In genomic region chr15:59313703-59314332, GRCh38 we compare ENCODE assay signal across 8 cellular contexts. TPM values are rescaled to one million over a fixed set of nuclear protein-coding genes. Genes with fewer than 3 reads are reported as not detected.
DNase-seq lines count a peak whose midpoint lies in the region; ATAC-seq and TF ChIP-seq lines count a peak whose summit lies in the region.

No MANE protein-coding gene starts in this region.

- CTCF ChIA-PET in activated CD4-positive, alpha-beta memory T cell treated with anti-CD3 and anti-CD28 coated beads for 36 hours (lab: Charles Lee) = no interaction called here

- ATAC-seq in GM18861 (IDR thresholded peaks at IDR 0.05; ENCODE audit: unreplicated experiment) (peak; percentile 41), HG02943 (IDR thresholded peaks at IDR 0.05; ENCODE audit: low read depth, unreplicated experiment) (peak; percentile 62)

- H3K27ac Mint-ChIP-seq in activated CD4-positive, alpha-beta memory T cell treated with anti-CD3 and anti-CD28 coated beads for 36 hours = no peak overlapping the region

- H3K36me3 ChIP-seq in esophagus squamous epithelium (no peaks in the 10 kb centered on the region), skeletal muscle satellite cell (ENCODE audit: insufficient read depth, low read length) (no peaks in the 10 kb centered on the region)

- peaks cover 3% of the 10 kb centered on the region for H3K27me3 Mint-ChIP-seq in activated CD4-positive, alpha-beta memory T cell treated with anti-CD3 and anti-CD28 coated beads for 36 hours

- peak overlapping the region; percentile 55 to 78 (median 72) for H3K27ac ChIP-seq in esophagus squamous epithelium

- H3K27me3 ChIP-seq in esophagus squamous epithelium (no peaks in the 10 kb centered on the region), skeletal muscle satellite cell (ENCODE audit: control insufficient read depth, insufficient read depth, low read length) (no peaks in the 10 kb centered on the region)

- H3K4me3 ChIP-seq in esophagus squamous epithelium (no peak overlapping the region), skeletal muscle satellite cell (ENCODE audit: low read length) (no peak overlapping the region)

- TF ChIP-seq POLR2A in esophagus squamous epithelium (IDR thresholded peaks at IDR 0.05) = no peak

- POLR2A ChIA-PET in activated CD4-positive, alpha-beta memory T cell treated with anti-CD3 and anti-CD28 coated beads for 36 hours (lab: Charles Lee) = interaction anchor here (0.6 to 1.5 kb wide), 2 partner anchors 27 to 70 kb away, joined by 3 read pairs; no protein-coding TSS in a partner anchor

- no peaks in the 10 kb centered on the region for H3K4me1 Mint-ChIP-seq in activated CD4-positive, alpha-beta memory T cell treated with anti-CD3 and anti-CD28 coated beads for 36 hours (ENCODE audit: low read depth)

- peak; percentile 44 for DNase-seq in NCI-H2171 (lab: John Stamatoyannopoulos, UW)
- DNase-seq in esophagus squamous epithelium (lab: John Stamatoyannopoulos, UW) = no peak
- no peak for DNase-seq in activated CD4-positive, alpha-beta memory T cell treated with anti-CD3 and anti-CD28 coated beads for 36 hours
- DNase-seq in NCI-H1930 (lab: John Stamatoyannopoulos, UW) = no peak
- DNase-seq in hepatic stellate cell (ENCODE audit: low spot score) = no peak

- H3K9me3 Mint-ChIP-seq in activated CD4-positive, alpha-beta memory T cell treated with anti-CD3 and anti-CD28 coated beads for 36 hours = no peaks in the 10 kb centered on the region

- H3K4me1 ChIP-seq in esophagus squamous epithelium (peaks cover 0 to 58% (median 26%) of the 10 kb centered on the region in 3 donors), skeletal muscle satellite cell (ENCODE audit: control insufficient read depth, insufficient read depth, low read length) (peaks cover 23% of the 10 kb centered on the region)

- no peak for TF ChIP-seq CTCF in esophagus squamous epithelium (IDR thresholded peaks at IDR 0.05)

- H3K36me3 Mint-ChIP-seq in activated CD4-positive, alpha-beta memory T cell treated with anti-CD3 and anti-CD28 coated beads for 36 hours = no peaks in the 10 kb centered on the region

- H3K9ac ChIP-seq in skeletal muscle satellite cell (ENCODE audit: low read depth, low read length) = peak overlapping the region; percentile 10

- intact Hi-C loops in esophagus squamous epithelium (cut with DNase I) = no loop called here
- intact Hi-C loops in activated CD4-positive, alpha-beta memory T cell treated with anti-CD3 and anti-CD28 coated beads for 36 hours (cut with micrococcal nuclease) = no loop called here

- no peaks in the 10 kb centered on the region for H3K9me3 ChIP-seq in esophagus squamous epithelium
- no peaks in the 10 kb centered on the region for H3K9me3 ChIP-seq in skeletal muscle satellite cell (replicated peaks; ENCODE audit: low read length)

- whole genome bisulfite sequencing in esophagus squamous epithelium, 2 donors = 28 to 39% methylated on average over 6 of the region's 6 CpGs

- H3K4me2 ChIP-seq in skeletal muscle satellite cell (ENCODE audit: low read length) = peak overlapping the region; percentile 43

- no peak overlapping the region for H3K4me3 Mint-ChIP-seq in activated CD4-positive, alpha-beta memory T cell treated with anti-CD3 and anti-CD28 coated beads for 36 hours

RNA-seq across cellular contexts. Expression of gene MYO1E, which starts 58.9 kb away (rescaled TPM):
- 100 to 1,000 TPM in 2 of 4 donors, 10 to 100 TPM in 2; 49.7 to 135 (median 82.2) TPM for total RNA-seq in esophagus squamous epithelium
- 210 and 249 TPM in 2 replicates for total RNA-seq in skeletal muscle satellite cell (2012; rRNA removed)
- total RNA-seq in activated CD4-positive, alpha-beta memory T cell treated with anti-CD3 and anti-CD28 coated beads for 36 hours = 1 to 10 TPM; 5.1 to 5.8 TPM

Comparison
In these comparisons a context has a peak if more than half of its experiments do, and no peak if none do; other contexts are left out.
1. RNA of gene MYO1E, which starts 58.9 kb away (total RNA-seq): 49.7 to 135 TPM in esophagus squamous epithelium; 5.1 to 5.8 TPM in activated CD4-positive, alpha-beta memory T cell treated with anti-CD3 and anti-CD28 coated beads for 36 hours; every median in the first group is over 4 times any median in the second.